In genomic region chr20:43459022-43459942, GRCh38 we compare ENCODE assay signal across 8 cellular contexts. TPM values are rescaled to one million over a fixed set of nuclear protein-coding genes. Genes with fewer than 3 reads are reported as not detected.
DNase-seq lines count a peak whose midpoint lies in the region; ATAC-seq and TF ChIP-seq lines count a peak whose summit lies in the region.

No MANE protein-coding gene starts in this region.

- H3K4me3 ChIP-seq in MG63 = peak overlapping the region; percentile 100

- H3K27me3 ChIP-seq in MG63 = no peaks in the 10 kb centered on the region; the same call in 1 of the 2 replicates

- H3K27ac ChIP-seq in C4-2B = peak overlapping the region; percentile 100

- H3K36me3 ChIP-seq in MG63 = peaks cover 56% of the 10 kb centered on the region

- ATAC-seq in GM18498 (IDR thresholded peaks at IDR 0.05; ENCODE audit: unreplicated experiment) = no peak
- no peak for ATAC-seq in HG03095 (IDR thresholded peaks at IDR 0.05; ENCODE audit: unreplicated experiment)

- TF ChIP-seq CTCF in C4-2B (conservative IDR thresholded peaks at IDR 0.05) = no peak

- peaks cover 2% of the 10 kb centered on the region; the same call in 1 of the 2 replicates for H3K9me3 ChIP-seq in MG63

- DNase-seq in MG63 (peak; percentile 45), brain pericyte (ENCODE audit: low read depth, low spot score) (peak; percentile 13), mesenteric fat pad (ENCODE audit: low spot score) (peak; percentile 14), cerebellum (ENCODE audit: low spot score) (no peak), NCI-H2107 (lab: John Stamatoyannopoulos, UW) (no peak)

RNA-seq across cellular contexts. Expression of gene SRSF6, which starts 1.6 kb away (rescaled TPM):
- total RNA-seq in MG63 (2014; rRNA removed; shearing (Covaris generic); ENCODE audit: low replicate concordance) = 16.3 and 22.1 TPM in 2 replicates
- total RNA-seq in mesenteric fat pad (99.8 TPM), cerebellum (49.5 TPM)

RNA-seq across cellular contexts. Expression of gene L3MBTL1, which starts 48.2 kb away (rescaled TPM):
- 0.53 and 0.81 TPM in 2 replicates for total RNA-seq in MG63 (2014; rRNA removed; shearing (Covaris generic); ENCODE audit: low replicate concordance)
- total RNA-seq in mesenteric fat pad (8.4 TPM), cerebellum (43.2 TPM)

Comparison
In these comparisons a context has a peak if more than half of its experiments do, and no peak if none do; other contexts are left out.
1. DNase-seq: peak in MG63 (single experiment), brain pericyte (single experiment) and mesenteric fat pad (single experiment); none in cerebellum (single experiment) and NCI-H2107 (single experiment).